9 cellular contexts compared by ENCODE assay signal in the genomic region with DNA sequence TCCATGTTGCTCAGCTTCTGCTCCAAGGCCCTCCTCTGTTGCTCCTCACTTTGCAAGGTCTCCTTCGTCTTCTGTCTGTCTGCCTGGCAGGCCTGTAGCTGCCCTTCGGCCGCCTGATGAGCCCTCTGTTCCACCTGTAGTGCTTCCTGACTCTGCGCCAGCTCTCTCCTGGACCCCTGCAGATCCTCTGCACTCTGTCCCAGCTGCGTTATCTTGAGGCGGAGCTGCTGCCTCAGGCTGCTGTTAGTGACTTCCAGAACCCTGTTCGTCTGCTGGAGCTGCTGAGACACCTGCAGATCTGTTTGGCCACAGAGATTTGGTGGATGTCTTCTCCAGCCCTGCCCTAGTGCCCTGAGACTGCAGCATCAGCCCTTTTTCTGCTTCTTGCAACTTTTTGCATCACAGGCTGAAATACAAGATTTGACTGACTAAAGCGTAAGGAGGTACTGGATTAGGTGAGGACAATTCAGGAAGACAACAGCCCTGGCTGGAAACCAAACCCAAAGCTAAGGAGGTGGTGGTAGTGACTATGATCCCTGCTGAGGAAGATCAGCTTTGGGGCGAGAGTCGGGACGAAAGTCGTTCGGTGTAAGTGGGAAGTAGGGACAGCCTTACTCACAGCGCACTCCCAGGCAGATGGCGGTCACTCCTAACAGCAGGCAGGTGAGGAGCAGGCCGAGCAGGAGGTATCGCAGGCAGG.
A peak's percentile ranks its signal among the peaks of the same experiment; 100 is the strongest.
DNase-seq lines count a peak whose midpoint lies in the region; ATAC-seq and TF ChIP-seq lines count a peak whose summit lies in the region.
"Had no signal": no experiment of that assay in that cellular context is flagged by ENCODE, and none has a peak within 500 bp of the region (broad histone marks: within the 10 kb centered on the region; RNA-seq: fewer than 3 reads in every experiment).

No MANE protein-coding gene starts in this region.

- H3K36me3 Mint-ChIP-seq in central memory CD8-positive, alpha-beta T cell (ENCODE audit: insufficient read depth) = peaks cover 7% of the 10 kb centered on the region
- H3K36me3 Mint-ChIP-seq in nephron (ENCODE audit: low read depth) = no peaks in the 10 kb centered on the region

- ATAC-seq in DND-41 (ENCODE audit: insufficient read depth, low read depth) (no peak), GM18870 (IDR thresholded peaks at IDR 0.05; ENCODE audit: unreplicated experiment) (no peak)
- ATAC-seq in central memory CD8-positive, alpha-beta T cell (replicated peaks; ENCODE audit: extremely low read depth, poor library complexity, severe bottlenecking) = no peak

- no peaks in the 10 kb centered on the region for H3K27me3 Mint-ChIP-seq in central memory CD8-positive, alpha-beta T cell
- H3K27me3 Mint-ChIP-seq in nephron (ENCODE audit: low read depth) = peaks cover 58% of the 10 kb centered on the region

- H3K27me3 ChIP-seq in DND-41 (ENCODE audit: insufficient read depth, low read length, poor library complexity) (no peaks in the 10 kb centered on the region), Loucy (ENCODE audit: insufficient read depth, low read length, poor library complexity, severe bottlenecking) (no peaks in the 10 kb centered on the region)

- peak overlapping the region; percentile 99 for H3K27ac ChIP-seq in DND-41 (ENCODE audit: low read length)

- TF ChIP-seq CTCF in DND-41 (IDR thresholded peaks at IDR 0.05; ENCODE audit: borderline replicate concordance, extremely low read depth, low read length, poor library complexity, severe bottlenecking) (no peak), Loucy (conservative IDR thresholded peaks at IDR 0.05; ENCODE audit: low read length) (no peak), nephron (IDR thresholded peaks at IDR 0.05; ENCODE audit: unreplicated experiment in 3 of 3) (no peak)

- peaks cover 11% of the 10 kb centered on the region for H3F3A ChIP-seq in Loucy (ENCODE audit: low read depth)

- no peaks in the 10 kb centered on the region for H3K9me2 ChIP-seq in Loucy (replicated peaks; ENCODE audit: low read depth, low read length)

- no peaks in the 10 kb centered on the region for H4K20me1 ChIP-seq in DND-41 (ENCODE audit: insufficient read depth, low read length)
- H4K20me1 ChIP-seq in Loucy (ENCODE audit: insufficient read depth, low read length, poor library complexity, severe bottlenecking) = no peaks in the 10 kb centered on the region

- H3K9me3 Mint-ChIP-seq in central memory CD8-positive, alpha-beta T cell = no peaks in the 10 kb centered on the region
- H3K9me3 Mint-ChIP-seq in nephron = no peaks in the 10 kb centered on the region
- H3K9me3 Mint-ChIP-seq: HFFc6 had no signal

- H2AFZ ChIP-seq in DND-41 (ENCODE audit: low read depth, low read length) (no peak overlapping the region), Loucy (ENCODE audit: low read length) (no peak overlapping the region)

- H3K9me3 ChIP-seq in DND-41 (ENCODE audit: insufficient read depth, low read length, severe bottlenecking) (no peaks in the 10 kb centered on the region), Loucy (ENCODE audit: insufficient read depth, low read depth, low read length) (no peaks in the 10 kb centered on the region)

- H3K4me1 ChIP-seq in DND-41 (ENCODE audit: insufficient read depth, low read length) = peaks cover 64% of the 10 kb centered on the region
- peaks cover 50% of the 10 kb centered on the region for H3K4me1 ChIP-seq in Loucy (ENCODE audit: insufficient read depth, low read length, poor library complexity, severe bottlenecking)

- H3K4me2 ChIP-seq in DND-41 (ENCODE audit: insufficient read depth, low read length) (peak overlapping the region; percentile 71), Loucy (ENCODE audit: low read depth, low read length, poor library complexity, severe bottlenecking) (peak overlapping the region; percentile 12)

- H3K27ac Mint-ChIP-seq in central memory CD8-positive, alpha-beta T cell (ENCODE audit: low read depth) = peak overlapping the region; percentile 96
- H3K27ac Mint-ChIP-seq in nephron = no peak overlapping the region
- H3K27ac Mint-ChIP-seq: HFFc6 had no signal

- peaks cover 5% of the 10 kb centered on the region; the same call in 1 of the 2 replicates for H3K36me3 ChIP-seq in DND-41 (ENCODE audit: insufficient read depth, low read length)
- no peaks in the 10 kb centered on the region for H3K36me3 ChIP-seq in Loucy (ENCODE audit: insufficient read depth, low read length)

- peaks cover 50% of the 10 kb centered on the region for H3K4me1 Mint-ChIP-seq in central memory CD8-positive, alpha-beta T cell
- peaks cover 13% of the 10 kb centered on the region for H3K4me1 Mint-ChIP-seq in nephron

- DNase-seq in DND-41 = peak; percentile 56
- DNase-seq in central memory CD8-positive, alpha-beta T cell (ENCODE audit: low spot score in 2 of 2) = no peak
- no peak for DNase-seq in NCI-H2107 (lab: John Stamatoyannopoulos, UW)
- no peak for DNase-seq in hypothalamus (lab: John Stamatoyannopoulos, UW)
- DNase-seq: HFFc6, NCI-H1694 treated with DMSO at 0.1 percent for 48 hours had no signal

- H3K79me2 ChIP-seq in DND-41 (ENCODE audit: insufficient read depth, low read length) (peaks cover 19% of the 10 kb centered on the region), Loucy (ENCODE audit: insufficient read depth, low read length) (peaks cover 31% of the 10 kb centered on the region; the same call in 1 of the 2 replicates)

- peak overlapping the region; percentile 86 for H3K4me3 Mint-ChIP-seq in central memory CD8-positive, alpha-beta T cell
- H3K4me3 Mint-ChIP-seq in nephron = peak overlapping the region; percentile 49 to 64 (median 52)
- H3K4me3 Mint-ChIP-seq: HFFc6 had no signal

- peak overlapping the region; percentile 70 for H3K9ac ChIP-seq in DND-41 (ENCODE audit: low read depth, low read length)
- peak overlapping the region; percentile 16 for H3K9ac ChIP-seq in Loucy (ENCODE audit: low read depth, low read length, poor library complexity, severe bottlenecking)

- H3K4me3 ChIP-seq in DND-41 (ENCODE audit: low read depth in 1 of 2, low read length in 2 of 2) (peak overlapping the region in 1 of 2 experiments; percentile 27; a peak in 1 of 4 replicates), Loucy (ENCODE audit: low read length, poor library complexity, severe bottlenecking) (no peak overlapping the region)
